17 cellular contexts compared by ENCODE assay signal in the genomic region with DNA sequence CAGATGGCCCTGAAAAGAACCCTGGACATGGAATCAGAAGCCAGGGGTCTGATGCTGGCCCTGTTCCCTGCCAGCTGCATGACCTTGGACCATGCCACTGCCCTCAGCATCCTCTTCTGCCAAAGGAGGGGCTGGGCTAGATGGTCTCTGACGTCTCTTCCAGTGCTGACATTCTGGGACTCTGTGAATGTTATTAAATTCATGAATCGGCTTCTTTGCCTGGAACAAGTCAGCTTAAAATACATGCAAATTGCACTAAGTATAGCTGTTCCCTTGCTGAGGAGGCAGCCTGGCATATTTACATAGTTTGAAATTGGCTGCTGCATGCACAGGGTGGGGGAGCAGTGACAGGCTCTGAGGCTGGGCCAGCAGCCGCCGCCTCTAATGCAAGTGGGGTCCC. TPM values are rescaled to one million over a fixed set of nuclear protein-coding genes. Genes with fewer than 3 reads are reported as not detected.
DNase-seq lines count a peak whose midpoint lies in the region; ATAC-seq and TF ChIP-seq lines count a peak whose summit lies in the region.
"Had no signal": no experiment of that assay in that cellular context is flagged by ENCODE, and none has a peak within 500 bp of the region (broad histone marks: within the 10 kb centered on the region; RNA-seq: fewer than 3 reads in every experiment).

No MANE protein-coding gene starts in this region.

- DNase-seq in NCI-H446 treated with DMSO at 0.1 percent for 48 hours (lab: John Stamatoyannopoulos, UW) (peak; percentile 54), coronary artery (ENCODE audit: low spot score) (no peak), substantia nigra (lab: John Stamatoyannopoulos, UW) (peak in 1 of 49 donors; percentile 31), sciatic nerve (ENCODE audit: low spot score) (no peak)
- no peak for DNase-seq in activated naive CD4-positive, alpha-beta T cell treated with anti-CD3 and anti-CD28 coated beads, Interleukin-2, amount 50 U/mL, for 16 hours
- DNase-seq in activated T-cell treated with anti-CD3 and anti-CD28 coated beads, Interleukin-2, amount 50 U/mL, for 1 hour: no peak
- no peak for DNase-seq in activated CD8-positive, alpha-beta memory T cell treated with anti-CD3 and anti-CD28 coated beads, Interleukin-2, amount 50 U/mL, for 48 hours
- DNase-seq: AML-193; COR-L47; HFFc6; NCI-H146; NCI-H524 treated with DMSO at 0.1 percent for 48 hours; NK-92 treated with Interleukin-12 subunit alpha and Interleukin-12 subunit beta, amount 100 ng/mL, for 24 hours; OCI-M1 had no signal

- TF ChIP-seq CTCF in coronary artery (IDR thresholded peaks at IDR 0.05): no peak

- H3K4me3 ChIP-seq in coronary artery: no peak overlapping the region
- H3K4me3 ChIP-seq: K562, SJSA1 had no signal

- H3K27ac ChIP-seq in coronary artery (peak overlapping the region; percentile 25 to 64), layer of hippocampus (ENCODE audit: low read depth, low read length) (peak overlapping the region; percentile 62), substantia nigra (ENCODE audit: low read depth, low read length, poor library complexity, severe bottlenecking) (peak overlapping the region; percentile 84)
- H3K27ac ChIP-seq: SJSA1 had no signal

- intact Hi-C loops in sciatic nerve (cut with DNase I): no loop called here

- no peaks in the 10 kb centered on the region for H3K27me3 ChIP-seq in layer of hippocampus (ENCODE audit: control insufficient read depth, insufficient read depth, low read length)

- ATAC-seq in sciatic nerve: no peak
- ATAC-seq: K562 had no signal

RNA-seq across cellular contexts. Expression of gene KCNA2, which starts 23.8 kb away (rescaled TPM):
- total RNA-seq in sciatic nerve: 43.8 TPM
- total RNA-seq: HFFc6, K562, SJSA1 had no signal
